In genomic region chr10:21015838-21016237, GRCh38 we compare ENCODE assay signal across 2 cellular contexts.
TF ChIP-seq lines count a peak whose summit lies in the region.

No MANE protein-coding gene starts in this region.

TF ChIP-seq in HCT116, 20 proteins besides CTCF, POLR2A, EP300 and RAD21 (continued from another document):
- TF ChIP-seq SRF (IDR thresholded peaks at IDR 0.05; ENCODE audit: low read depth) (no peak), ZNF274 (IDR thresholded peaks at IDR 0.05; ENCODE audit: low read depth, low read length) (no peak), SIN3A (IDR thresholded peaks at IDR 0.05; ENCODE audit: low read depth) (no peak), YY1 (IDR thresholded peaks at IDR 0.05; ENCODE audit: extremely low read depth, insufficient replicate concordance, low read depth, low read length) (no peak), ELF1 (IDR thresholded peaks at IDR 0.05; ENCODE audit: borderline replicate concordance, low read depth) (no peak), ATF3 (IDR thresholded peaks at IDR 0.05) (no peak), TCF7L2 (IDR thresholded peaks at IDR 0.05; ENCODE audit: borderline replicate concordance, extremely low read depth, insufficient read depth, insufficient read length) (no peak)

TF ChIP-seq in GM12878, 131 proteins besides CTCF, POLR2A, EP300 and RAD21 (continued from another document):
- no peak for TF ChIP-seq E4F1 (IDR thresholded peaks at IDR 0.05; ENCODE audit: borderline replicate concordance, partially characterized antibody)
- TF ChIP-seq MYC (IDR thresholded peaks at IDR 0.05; ENCODE audit: insufficient read depth, insufficient read length, insufficient replicate concordance, low read length, severe bottlenecking): no peak
- TF ChIP-seq ATF3 (IDR thresholded peaks at IDR 0.05; ENCODE audit: borderline replicate concordance, extremely low read depth, low read depth, low read length): no peak
- TF ChIP-seq ATF7 (IDR thresholded peaks at IDR 0.05; ENCODE audit: low read depth): no peak
